12 cellular contexts compared by ENCODE assay signal in the genomic region with DNA sequence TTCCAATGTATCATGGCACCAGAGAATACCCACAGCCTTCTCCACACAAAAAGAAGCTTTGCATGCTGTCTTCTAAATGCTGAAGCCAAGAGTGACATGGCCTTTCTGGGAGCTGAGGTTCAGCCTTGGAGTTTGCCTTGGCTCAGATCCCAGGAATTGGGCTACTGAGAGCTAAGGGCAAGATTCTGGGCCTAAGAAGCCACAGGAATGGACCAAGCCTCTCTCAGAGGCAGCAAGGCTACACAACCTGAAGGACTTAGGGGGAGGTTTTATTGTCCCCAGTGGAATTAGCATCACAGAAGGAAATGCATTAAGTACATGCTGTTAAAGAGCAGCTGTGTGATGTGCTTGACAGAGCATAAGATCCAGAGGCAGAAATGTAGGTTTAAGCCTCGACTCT.
DNase-seq lines count a peak whose midpoint lies in the region; ATAC-seq and TF ChIP-seq lines count a peak whose summit lies in the region.
"Had no signal": no experiment of that assay in that cellular context is flagged by ENCODE, and none has a peak within 500 bp of the region (broad histone marks: within the 10 kb centered on the region; RNA-seq: fewer than 3 reads in every experiment).

No MANE protein-coding gene starts in this region.

- no peaks in the 10 kb centered on the region for H3K9me3 ChIP-seq in adrenal gland (replicated peaks in 1 of 3)
- H3K9me3 ChIP-seq: heart left ventricle had no signal

- H3K4me3 ChIP-seq in adrenal gland = no peak overlapping the region
- H3K4me3 ChIP-seq: heart left ventricle had no signal

- WGBS in adrenal gland, 4 donors = 36 to 73% (median 55%) methylated on average over 1 of the region's 1 CpG

- TF ChIP-seq POLR2A in adrenal gland (IDR thresholded peaks at IDR 0.05) = no peak

- no peaks in the 10 kb centered on the region for H3K27me3 ChIP-seq in adrenal gland

- intact Hi-C loops in adrenal gland (cut with DNase I) = no loop called here

- ATAC-seq in left lobe of liver (peak; percentile 40), HG03565 (IDR thresholded peaks at IDR 0.05; ENCODE audit: unreplicated experiment) (no peak), HG02885 (IDR thresholded peaks at IDR 0.05; ENCODE audit: poor library complexity, unreplicated experiment) (no peak)
- ATAC-seq: heart left ventricle had no signal

- peaks cover 0 to 20% of the 10 kb centered on the region in 2 donors for H3K4me1 ChIP-seq in adrenal gland (replicated peaks in 1 of 2)
- H3K4me1 ChIP-seq: heart left ventricle had no signal

- DNase-seq in AG08395 (ENCODE audit: low spot score) (peak; percentile 70), HS-5 (ENCODE audit: low read depth) (peak; percentile 15), adrenal gland (peak; percentile 62 to 85 (median 79)), left lobe of liver (ENCODE audit: low spot score) (no peak)
- no peak for DNase-seq in activated effector memory CD4-positive, alpha-beta T cell treated with Interleukin-2 at 50 U/mL for 16 hours
- no peak for DNase-seq in stimulated activated CD4-positive, alpha-beta T cell treated with anti-CD3 and anti-CD28 coated beads, Interleukin-4, amount 100 ng/mL, for 1 hour
- DNase-seq: activated CD4-positive, alpha-beta T cell treated with anti-CD3 and anti-CD28 coated beads, Interleukin-2, amount 50 U/mL, for 1 hour; CD4-positive, alpha-beta T cell; heart left ventricle; Kasumi-1 had no signal

- TF ChIP-seq CTCF in adrenal gland (IDR thresholded peaks at IDR 0.05) = no peak

- no peaks in the 10 kb centered on the region for H3K36me3 ChIP-seq in adrenal gland (replicated peaks in 1 of 2)
- H3K36me3 ChIP-seq: heart left ventricle had no signal

- H3K27ac ChIP-seq in adrenal gland = peak overlapping the region in 2 of 5 donors; percentile 0 to 1
- H3K27ac ChIP-seq: heart left ventricle had no signal

Comparison
In these comparisons a context has a peak if more than half of its experiments do, and no peak if none do; other contexts are left out.
1. DNase-seq: peak in AG08395 (single experiment), HS-5 (single experiment) and adrenal gland (7 of 7); none in left lobe of liver (single experiment), activated effector memory CD4-positive, alpha-beta T cell treated with Interleukin-2 at 50 U/mL for 16 hours (single experiment) and stimulated activated CD4-positive, alpha-beta T cell treated with anti-CD3 and anti-CD28 coated beads, Interleukin-4, amount 100 ng/mL, for 1 hour (single experiment).